ENCODE assay signal across 15 cellular contexts in the genomic region with DNA sequence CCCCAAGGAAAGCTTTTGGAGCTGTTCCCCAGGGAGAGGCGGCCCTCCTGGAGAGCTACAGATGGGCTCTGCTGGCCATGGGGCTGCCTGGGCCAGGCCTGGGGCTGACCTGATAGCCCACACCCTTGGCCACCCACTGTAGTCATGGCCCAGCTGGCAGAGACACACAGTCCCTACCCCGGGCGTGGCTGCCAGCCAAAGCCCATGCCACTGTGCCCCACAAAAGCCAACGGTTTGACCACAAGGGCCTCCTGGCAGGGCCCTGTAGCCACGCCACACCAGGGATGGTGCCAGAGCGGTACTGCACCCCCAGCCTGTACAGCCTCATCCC. TPM values are rescaled to one million over a fixed set of nuclear protein-coding genes. Genes with fewer than 3 reads are reported as not detected.
DNase-seq lines count a peak whose midpoint lies in the region; ATAC-seq and TF ChIP-seq lines count a peak whose summit lies in the region.
"Had no signal": no experiment of that assay in that cellular context is flagged by ENCODE, and none has a peak within 500 bp of the region (broad histone marks: within the 10 kb centered on the region; RNA-seq: fewer than 3 reads in every experiment).

No MANE protein-coding gene starts in this region.

- intact Hi-C loops in PC-3 (cut with micrococcal nuclease), result no loop called here
- intact Hi-C loops in heart left ventricle (cut with DNase I), result loop anchor here in 1 of 10 donors (10.0 kb wide), 1 partner anchor 115 kb away; a partner anchor contains a TSS
- intact Hi-C loops in psoas muscle (cut with DNase I), result loop anchor here (5.0 kb wide), 2 partner anchors 38 to 43 kb away; no protein-coding TSS in a partner anchor

- H3K27me3 ChIP-seq in BE2C, result no peaks in the 10 kb centered on the region
- no peaks in the 10 kb centered on the region for H3K27me3 ChIP-seq in PC-3 (ENCODE audit: low read length)
- no peaks in the 10 kb centered on the region for H3K27me3 ChIP-seq in heart left ventricle
- H3K27me3 ChIP-seq in psoas muscle (ENCODE audit: insufficient read depth in 3 of 3, low read length in 2 of 3), result no peaks in the 10 kb centered on the region
- H3K27me3 ChIP-seq: cardiac muscle cell had no signal

- H2AFZ ChIP-seq in PC-3 (ENCODE audit: low read length), result no peak overlapping the region

- no peaks in the 10 kb centered on the region for H3K36me3 ChIP-seq in BE2C
- no peaks in the 10 kb centered on the region for H3K36me3 ChIP-seq in PC-3 (ENCODE audit: low read depth, low read length)
- H3K36me3 ChIP-seq in heart left ventricle, result peaks cover 0 to 11% (median 2%) of the 10 kb centered on the region in 9 donors
- H3K36me3 ChIP-seq in psoas muscle (ENCODE audit: insufficient read depth in 1 of 2, low read depth in 1 of 2), result peaks cover 0 to 12% of the 10 kb centered on the region in 2 donors
- H3K36me3 ChIP-seq: cardiac muscle cell had no signal

- peak; percentile 45 for ATAC-seq in PC-3
- ATAC-seq in heart left ventricle, result peak in 3 of 4 donors; percentile 6 to 37 (median 28)
- ATAC-seq in psoas muscle, result peak; percentile 53 to 72 (median 64)
- no peak for ATAC-seq in HG02840 (IDR thresholded peaks at IDR 0.05; ENCODE audit: low FRiP score, unreplicated experiment)
- no peak for ATAC-seq in GM21423 (IDR thresholded peaks at IDR 0.05; ENCODE audit: unreplicated experiment)
- ATAC-seq: activated naive CD4-positive, alpha-beta T cell treated with anti-CD3 and anti-CD28 coated beads, Interleukin-2, amount 50 U/mL, for 72 hours had no signal

- CTCF ChIA-PET in PC-3 (lab: Charles Lee), result no interaction called here

- DNase-seq in BE2C, result peak; percentile 21
- no peak for DNase-seq in PC-3
- DNase-seq in heart left ventricle, result peak in 2 of 5 donors; percentile 29 to 55
- peak; percentile 33 to 75 for DNase-seq in psoas muscle
- no peak for DNase-seq in activated naive CD4-positive, alpha-beta T cell treated with Interleukin-2 at 50 U/mL for 16 hours
- no peak for DNase-seq in NCI-H2081 treated with DMSO at 0.1 percent for 48 hours (lab: John Stamatoyannopoulos, UW)
- DNase-seq: activated CD8-positive, alpha-beta memory T cell treated with anti-CD3 and anti-CD28 coated beads, Interleukin-2, amount 50 U/mL, for 4 hours; NCI-H1092 treated with DMSO at 0.1 percent for 48 hours; NCI-H226; stimulated activated CD4-positive, alpha-beta T cell treated with anti-CD3 and anti-CD28 coated beads, Interleukin-4, amount 100 ng/mL, for 24 hours; T-helper 1 cell had no signal

- H3K9ac ChIP-seq in PC-3 (ENCODE audit: low read length), result no peak overlapping the region

- H3K9me2 ChIP-seq in PC-3 (replicated peaks; ENCODE audit: low read length), result no peaks in the 10 kb centered on the region

- H3K4me2 ChIP-seq in PC-3 (ENCODE audit: low read length), result no peak overlapping the region

- TF ChIP-seq CTCF in BE2C (IDR thresholded peaks at IDR 0.05; ENCODE audit: low read depth, low read length), result no peak
- no peak for TF ChIP-seq CTCF in PC-3 (conservative IDR thresholded peaks at IDR 0.05; ENCODE audit: low read depth, low read length)
- no peak for TF ChIP-seq CTCF in heart left ventricle (IDR thresholded peaks at IDR 0.05)
- TF ChIP-seq CTCF in psoas muscle (IDR thresholded peaks at IDR 0.05), result peak; percentile 11

- POLR2A ChIA-PET in PC-3 (lab: Charles Lee; ENCODE audit: unreplicated experiment), result no interaction called here

- H3K4me1 ChIP-seq in BE2C (no peaks in the 10 kb centered on the region), PC-3 (ENCODE audit: insufficient read depth, low read length) (no peaks in the 10 kb centered on the region), heart left ventricle (peaks cover 19 to 79% (median 44%) of the 10 kb centered on the region in 12 donors), psoas muscle (peaks cover 50% of the 10 kb centered on the region)

- no peak overlapping the region for H3K4me3 ChIP-seq in BE2C (ENCODE audit: low read depth, low read length)
- H3K4me3 ChIP-seq in PC-3 (ENCODE audit: low read length), result no peak overlapping the region
- no peak overlapping the region for H3K4me3 ChIP-seq in heart left ventricle
- peak overlapping the region; percentile 16 for H3K4me3 ChIP-seq in psoas muscle
- H3K4me3 ChIP-seq: cardiac muscle cell had no signal

- H4K20me1 ChIP-seq in PC-3 (ENCODE audit: low read length), result no peaks in the 10 kb centered on the region

- 0 out of 2 replicates have a peak, but pooled peaks cover 3% of the 10 kb centered on the region for H3K79me2 ChIP-seq in PC-3 (ENCODE audit: low read length)

- no peak for TF ChIP-seq POLR2A in heart left ventricle (IDR thresholded peaks at IDR 0.05)

- no peaks in the 10 kb centered on the region for H3F3A ChIP-seq in PC-3 (ENCODE audit: low read length, unreplicated experiment)

- H3K27ac ChIP-seq in PC-3 (ENCODE audit: low read length) (no peak overlapping the region), heart left ventricle (peak overlapping the region in 8 of 12 donors; percentile 12 to 76 (median 42)), psoas muscle (peak overlapping the region; percentile 78)
- H3K27ac ChIP-seq: cardiac muscle cell had no signal

- H3K9me3 ChIP-seq in BE2C (no peaks in the 10 kb centered on the region), PC-3 (ENCODE audit: low read length) (no peaks in the 10 kb centered on the region), heart left ventricle (no peaks in the 10 kb centered on the region), psoas muscle (no peaks in the 10 kb centered on the region)

- WGBS in heart left ventricle, 4 donors, result 67 to 84% (median 70%) methylated on average over 2 to 6 of the region's 6 CpGs
- 30 to 43% (median 42%) methylated on average over 6 of the region's 6 CpGs for WGBS in psoas muscle, 3 donors

- no TSS peak for BruUV-seq in PC-3 (replicated peaks; lab: Mats Ljungman, UMichigan)

RNA-seq across cellular contexts. Expression of a gene that starts 15.2 kb away (rescaled TPM):
- polyA plus RNA-seq in BE2C (2012; ENCODE audit: insufficient read depth, insufficient read length, low read depth), result 7.1 TPM
- total RNA-seq in PC-3 (2014; rRNA removed) (12.3 and 16.5 TPM in 2 replicates), heart left ventricle (10 to 100 TPM; 38.7 to 66.5 (median 47.5) TPM), psoas muscle (10 to 100 TPM; 18.4 to 33.5 (median 28.0) TPM)
- polyA plus RNA-seq in heart left ventricle (10 to 100 TPM; 17.9 to 39.1 TPM), psoas muscle (10 to 100 TPM in 2 of 3 donors, 1 to 10 TPM in 1; 8.5 to 14.0 (median 10.4) TPM)

RNA-seq across cellular contexts. Expression of a gene that starts 38.8 kb away (rescaled TPM):
- polyA plus RNA-seq in BE2C (2012; ENCODE audit: insufficient read depth, insufficient read length, low read depth), result 50.2 TPM
- total RNA-seq in PC-3 (2014; rRNA removed), result 62.3 and 64.7 TPM in 2 replicates
- 10 to 100 TPM; 15.5 to 34.3 (median 19.9) TPM for total RNA-seq in heart left ventricle
- polyA plus RNA-seq in heart left ventricle, result 10 to 100 TPM; 11.6 to 37.0 TPM
- total RNA-seq in psoas muscle, result 10 to 100 TPM; 17.3 to 27.8 (median 22.5) TPM
- polyA plus RNA-seq in psoas muscle, result 10 to 100 TPM; 28.8 to 49.5 (median 41.3) TPM

Comparison
In these comparisons a context has a peak if more than half of its experiments do, and no peak if none do; other contexts are left out.
1. DNase-seq: peak in BE2C (single experiment) and psoas muscle (2 of 2); none in PC-3 (single experiment), activated naive CD4-positive, alpha-beta T cell treated with Interleukin-2 at 50 U/mL for 16 hours (single experiment) and NCI-H2081 treated with DMSO at 0.1 percent for 48 hours (single experiment).
2. ATAC-seq: peak in PC-3 (single experiment), heart left ventricle (3 of 4) and psoas muscle (4 of 4); none in HG02840 (single experiment) and GM21423 (single experiment).